In the genomic region with DNA sequence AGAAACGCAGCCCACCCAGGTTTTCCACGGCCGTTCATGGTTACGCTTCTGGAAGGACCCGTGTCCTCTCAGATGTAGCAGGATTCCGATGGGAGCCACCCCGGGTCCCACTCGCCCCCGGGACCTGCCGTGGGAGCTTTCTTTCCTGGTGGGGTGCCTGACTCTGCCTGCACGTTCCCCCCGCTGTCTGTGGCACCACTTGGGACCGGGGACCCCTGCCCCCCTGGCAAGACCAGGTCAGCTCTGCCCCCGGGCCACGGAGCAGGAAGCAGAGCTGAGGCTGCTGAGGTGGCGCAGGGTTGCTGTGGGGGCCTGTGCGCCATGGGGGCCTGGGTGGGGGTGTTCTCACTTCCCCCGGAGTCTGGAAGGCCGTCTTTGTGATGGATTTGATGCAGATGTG, we compare ENCODE assay signal across 15 cellular contexts. TPM values are rescaled to one million over a fixed set of nuclear protein-coding genes. Genes with fewer than 3 reads are reported as not detected.
DNase-seq lines count a peak whose midpoint lies in the region; ATAC-seq and TF ChIP-seq lines count a peak whose summit lies in the region.
"Had no signal": no experiment of that assay in that cellular context is flagged by ENCODE, and none has a peak within 500 bp of the region (broad histone marks: within the 10 kb centered on the region; RNA-seq: fewer than 3 reads in every experiment).

No MANE protein-coding gene starts in this region.

- H3K27me3 ChIP-seq in BLaER1 treated with 17β-estradiol and CSF1 and Interleukin-3, amounts not matched to agents 10 nM and 100 nM: no peaks in the 10 kb centered on the region
- no peaks in the 10 kb centered on the region for H3K27me3 ChIP-seq in endodermal cell (ENCODE audit: control insufficient read depth, insufficient read depth, low read length, poor library complexity, severe bottlenecking)

- H3K9me3 ChIP-seq in BLaER1 treated with 17β-estradiol and CSF1 and Interleukin-3, amounts not matched to agents 10 nM and 100 nM (replicated peaks in 1 of 11): peaks cover 0 to 43% (median 38%) of the 10 kb centered on the region in 11 experiments; a peak in 18 of 22 replicates
- no peaks in the 10 kb centered on the region for H3K9me3 ChIP-seq in endodermal cell (ENCODE audit: control insufficient read depth, low read length)
- H3K9me3 ChIP-seq: Caco-2 had no signal

- H3K27me3 Mint-ChIP-seq in endodermal cell (ENCODE audit: insufficient read depth): no peaks in the 10 kb centered on the region
- H3K27me3 Mint-ChIP-seq: B cell had no signal

- H3K9ac ChIP-seq in BLaER1 treated with 17β-estradiol and CSF1 and Interleukin-3, amounts not matched to agents 10 nM and 100 nM: 0 out of 22 replicates have a peak overlapping the region, but pooled peaks of 2 of the 11 experiments have one; percentile 1 to 20
- no peak overlapping the region for H3K9ac ChIP-seq in endodermal cell (ENCODE audit: extremely low read depth, low read length, poor library complexity, severe bottlenecking)
- H3K9ac ChIP-seq: GM23248 had no signal

- peaks cover 25 to 72% (median 50%) of the 10 kb centered on the region in 11 experiments for H3K36me3 ChIP-seq in BLaER1 treated with 17β-estradiol and CSF1 and Interleukin-3, amounts not matched to agents 10 nM and 100 nM
- peaks cover 12% of the 10 kb centered on the region for H3K36me3 ChIP-seq in endodermal cell (ENCODE audit: control insufficient read depth, insufficient read depth, low read length)

- H3K27ac Mint-ChIP-seq in endodermal cell: no peak overlapping the region
- H3K27ac Mint-ChIP-seq: B cell; CD8-positive, alpha-beta T cell had no signal

- CTCF ChIA-PET in RWPE1 (lab: Yijun Ruan, JAX): no interaction called here

- TF ChIP-seq CTCF in RWPE1 (conservative IDR thresholded peaks at IDR 0.05; ENCODE audit: low read depth) (no peak), endodermal cell (conservative IDR thresholded peaks at IDR 0.05) (no peak)

- peaks cover 36% of the 10 kb centered on the region for H3K36me3 Mint-ChIP-seq in endodermal cell (ENCODE audit: low read depth)

- H3K4me1 Mint-ChIP-seq in endodermal cell: peaks cover 4% of the 10 kb centered on the region

- H3K9me3 Mint-ChIP-seq in endodermal cell: no peaks in the 10 kb centered on the region
- H3K9me3 Mint-ChIP-seq: CD8-positive, alpha-beta T cell; H9 had no signal

- 94 to 97% methylated on average over 18 to 19 of the region's 19 CpGs for WGBS in endodermal cell (ENCODE audit: insufficient coverage in 1 of 2, insufficient read length in 1 of 2), 2 experiments

- H3K4me1 ChIP-seq in BLaER1 treated with 17β-estradiol and CSF1 and Interleukin-3, amounts not matched to agents 10 nM and 100 nM: peaks cover 42 to 92% (median 68%) of the 10 kb centered on the region in 10 experiments
- no peaks in the 10 kb centered on the region for H3K4me1 ChIP-seq in endodermal cell (ENCODE audit: control insufficient read depth, insufficient read depth, low read length)
- H3K4me1 ChIP-seq: Caco-2 had no signal

- POLR2A ChIA-PET in RWPE1 (lab: Yijun Ruan, JAX; ENCODE audit: low non-redundant PET): no interaction called here

- no peak overlapping the region for H3K4me3 Mint-ChIP-seq in endodermal cell
- H3K4me3 Mint-ChIP-seq: B cell; CD8-positive, alpha-beta T cell; H9 had no signal

- H3K4me3 ChIP-seq in BLaER1 treated with 17β-estradiol and CSF1 and Interleukin-3, amounts not matched to agents 10 nM and 100 nM: no peak overlapping the region
- no peak overlapping the region for H3K4me3 ChIP-seq in endodermal cell (ENCODE audit: low read length)
- H3K4me3 ChIP-seq: GM23248 had no signal

- DNase-seq in RWPE1 (ENCODE audit: low spot score) (no peak), endodermal cell (no peak), SW480 (ENCODE audit: low spot score) (no peak), mesenteric fat pad (ENCODE audit: low spot score) (no peak)
- DNase-seq: C1 segment of cervical spinal cord; Caco-2; CD8-positive, alpha-beta T cell; DMS153; DND-41; H9 had no signal

- no peak overlapping the region for H3K27ac ChIP-seq in BLaER1 treated with 17β-estradiol and CSF1 and Interleukin-3, amounts not matched to agents 10 nM and 100 nM
- H3K27ac ChIP-seq in RWPE1: peak overlapping the region; percentile 35; the same call in 1 of the 2 replicates
- peak overlapping the region; percentile 17 for H3K27ac ChIP-seq in endodermal cell (ENCODE audit: low read depth, low read length)
- H3K27ac ChIP-seq: GM23248 had no signal

- peak overlapping the region in 9 of 11 experiments; percentile 15 to 69 (median 62); a peak in 17 of 22 replicates for H3K4me2 ChIP-seq in BLaER1 treated with 17β-estradiol and CSF1 and Interleukin-3, amounts not matched to agents 10 nM and 100 nM

- peaks cover 79 to 98% (median 91%) of the 10 kb centered on the region in 11 experiments for H4K20me1 ChIP-seq in BLaER1 treated with 17β-estradiol and CSF1 and Interleukin-3, amounts not matched to agents 10 nM and 100 nM

- no peak for ATAC-seq in HG03135 (IDR thresholded peaks at IDR 0.05; ENCODE audit: unreplicated experiment)
- ATAC-seq: CD8-positive, alpha-beta T cell; HCT116 had no signal

RNA-seq across cellular contexts. Expression of a gene that starts 12.1 kb away (rescaled TPM):
- 100 to 1,000 TPM; 111 to 112 TPM for total RNA-seq in endodermal cell
- polyA plus RNA-seq in endodermal cell (2013, experiment 1 of 2): 107 TPM
- polyA plus RNA-seq in endodermal cell (2013, experiment 2 of 2): 98.1 TPM
- 53.4 TPM for total RNA-seq in mesenteric fat pad

RNA-seq across cellular contexts. Expression of a gene that starts 47.8 kb away (rescaled TPM):
- total RNA-seq in endodermal cell (10 to 100 TPM in 1 of 2 donors, 1 to 10 TPM in 1; 9.9 to 13.8 TPM), mesenteric fat pad (6.1 TPM)
- polyA plus RNA-seq in endodermal cell (2013, experiment 1 of 2): 4.5 TPM
- polyA plus RNA-seq in endodermal cell (2013, experiment 2 of 2): 3.1 TPM

RNA-seq across cellular contexts. Expression of a gene that starts 47.8 kb away (rescaled TPM):
- 10 to 100 TPM; 69.6 to 75.3 TPM for total RNA-seq in endodermal cell
- polyA plus RNA-seq in endodermal cell (2013, experiment 1 of 2): 46.5 TPM
- 42.9 TPM for polyA plus RNA-seq in endodermal cell (2013, experiment 2 of 2)
- 48.4 TPM for total RNA-seq in mesenteric fat pad

Comparison
In these comparisons a context has a peak if more than half of its experiments do, and no peak if none do; other contexts are left out.
1. H3K27ac ChIP-seq: peak in RWPE1 (single experiment) and endodermal cell (single experiment); none in BLaER1 treated with 17β-estradiol and CSF1 and Interleukin-3, amounts not matched to agents 10 nM and 100 nM (0 of 11).